1 cellular context compared by ENCODE assay signal in the genomic region with DNA sequence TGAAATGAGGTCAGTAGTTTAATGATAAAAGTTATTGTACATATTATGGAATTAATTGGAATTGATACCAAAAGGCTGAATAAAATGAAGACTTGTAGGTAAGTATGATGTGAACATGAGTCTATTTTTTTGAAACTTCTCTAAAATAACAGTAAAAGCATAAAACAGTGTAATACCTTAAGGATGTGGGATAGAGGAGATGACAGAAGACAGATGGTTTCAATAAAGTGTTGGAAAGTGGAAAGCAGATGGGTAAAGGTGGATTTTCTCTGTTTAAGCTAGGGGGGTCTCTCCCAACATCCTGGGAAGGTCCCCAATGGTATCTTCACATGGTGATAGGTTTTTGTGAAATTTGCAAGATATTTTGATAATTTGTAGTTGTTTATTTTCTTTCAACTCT.
TF ChIP-seq lines count a peak whose summit lies in the region.

No MANE protein-coding gene starts in this region.

TF ChIP-seq in SK-N-SH, 30 proteins besides CTCF, POLR2A, EP300 and RAD21 (continued from another document):
- no peak for TF ChIP-seq GABPA (IDR thresholded peaks at IDR 0.05; ENCODE audit: low read depth)
- no peak for TF ChIP-seq JUND (IDR thresholded peaks at IDR 0.05)
- peak; percentile 80 for TF ChIP-seq TCF12 (IDR thresholded peaks at IDR 0.05)
- TF ChIP-seq MXI1 (IDR thresholded peaks at IDR 0.05; ENCODE audit: low read depth, low read length): no peak
